Comparison of ENCODE assay signal across 26 cellular contexts in genomic region chr17:65576939-65577338, GRCh38.
"Had no signal": no experiment of that assay in that cellular context is flagged by ENCODE, and none has a peak within 500 bp of the region (broad histone marks: within the 10 kb centered on the region; RNA-seq: fewer than 3 reads in every experiment).

No MANE protein-coding gene starts in this region.

- H3K4me1 Mint-ChIP-seq: activated CD4-positive, alpha-beta T cell treated with anti-CD3 and anti-CD28 coated beads, Interleukin-2, amount 10 ng/mL, durations not matched to agents 7 days and 5 days; activated CD8-positive, alpha-beta memory T cell treated with anti-CD3 and anti-CD28 coated beads, Interleukin-2, amount 10 ng/mL, durations not matched to agents 7 days and 5 days; central memory CD8-positive, alpha-beta T cell; natural killer cell had no signal

- H3K27ac Mint-ChIP-seq: activated CD4-positive, alpha-beta T cell treated with anti-CD3 and anti-CD28 coated beads, Interleukin-2, amount 10 ng/mL, durations not matched to agents 7 days and 5 days; activated CD8-positive, alpha-beta memory T cell treated with anti-CD3 and anti-CD28 coated beads, Interleukin-2, amount 10 ng/mL, durations not matched to agents 7 days and 5 days; activated CD8-positive, alpha-beta T cell treated with anti-CD3 and anti-CD28 coated beads for 36 hours; activated naive CD4-positive, alpha-beta T cell treated with anti-CD3 and anti-CD28 coated beads, Interleukin-2, amount 50 U/mL, for 72 hours; natural killer cell had no signal

- FAIRE-seq: kidney had no signal

- H3K36me3 Mint-ChIP-seq: activated CD8-positive, alpha-beta memory T cell treated with anti-CD3 and anti-CD28 coated beads, Interleukin-2, amount 10 ng/mL, durations not matched to agents 7 days and 5 days; activated naive CD4-positive, alpha-beta T cell treated with anti-CD3 and anti-CD28 coated beads, Interleukin-2, amount 50 U/mL, for 72 hours; natural killer cell had no signal

- H3K4me3 ChIP-seq: ascending aorta, breast epithelium, coronary artery, gastroesophageal sphincter, left lung, lung, ovary, prostate gland, right atrium auricular region, thoracic aorta, upper lobe of left lung had no signal

- ATAC-seq: activated CD4-positive, CD25-positive, alpha-beta regulatory T cell treated with anti-CD3 and anti-CD28 coated beads, Interleukin-2, amount 50 U/mL, for 24 hours; activated CD8-positive, alpha-beta memory T cell treated with anti-CD3 and anti-CD28 coated beads, Interleukin-2, amount 10 ng/mL, durations not matched to agents 7 days and 5 days; activated CD8-positive, alpha-beta T cell treated with anti-CD3 and anti-CD28 coated beads for 36 hours; activated naive CD4-positive, alpha-beta T cell treated with anti-CD3 and anti-CD28 coated beads, Interleukin-2, amount 50 U/mL, for 72 hours; gastroesophageal sphincter; left lung; natural killer cell had no signal

- H3K27ac ChIP-seq: ascending aorta, breast epithelium, coronary artery, epithelial cell of prostate, gastroesophageal sphincter, left lung, neutrophil, ovary, prostate gland, right atrium auricular region, thoracic aorta, upper lobe of left lung had no signal

- H3K4me3 Mint-ChIP-seq: activated CD4-positive, alpha-beta T cell treated with anti-CD3 and anti-CD28 coated beads, Interleukin-2, amount 10 ng/mL, durations not matched to agents 7 days and 5 days; activated CD8-positive, alpha-beta memory T cell treated with anti-CD3 and anti-CD28 coated beads, Interleukin-2, amount 10 ng/mL, durations not matched to agents 7 days and 5 days; activated CD8-positive, alpha-beta T cell treated with anti-CD3 and anti-CD28 coated beads for 36 hours; central memory CD8-positive, alpha-beta T cell; natural killer cell had no signal

- H3K36me3 ChIP-seq: ascending aorta, breast epithelium, gastroesophageal sphincter, left lung, neutrophil, ovary, prostate gland, right atrium auricular region, thoracic aorta, upper lobe of left lung had no signal

- H3K4me1 ChIP-seq: ascending aorta, breast epithelium, gastroesophageal sphincter, left lung, prostate gland, right atrium auricular region, upper lobe of left lung had no signal

- H3K27me3 Mint-ChIP-seq: activated CD4-positive, alpha-beta T cell treated with anti-CD3 and anti-CD28 coated beads, Interleukin-2, amount 10 ng/mL, durations not matched to agents 7 days and 5 days; activated CD8-positive, alpha-beta memory T cell treated with anti-CD3 and anti-CD28 coated beads, Interleukin-2, amount 10 ng/mL, durations not matched to agents 7 days and 5 days; activated CD8-positive, alpha-beta T cell treated with anti-CD3 and anti-CD28 coated beads for 36 hours had no signal

- DNase-seq: activated CD4-positive, alpha-beta T cell treated with anti-CD3 and anti-CD28 coated beads, Interleukin-2, amount 10 ng/mL, durations not matched to agents 7 days and 5 days; activated CD8-positive, alpha-beta memory T cell treated with anti-CD3 and anti-CD28 coated beads, Interleukin-2, amount 10 ng/mL, durations not matched to agents 7 days and 5 days; activated CD8-positive, alpha-beta T cell treated with anti-CD3 and anti-CD28 coated beads for 36 hours; activated gamma-delta T cell treated with Interleukin-2 at 50 U/mL for 16 hours; activated T-cell treated with anti-CD3 and anti-CD28 coated beads for 4 hours; head of caudate nucleus; kidney; left lung; natural killer cell; ovary; stimulated activated CD4-positive, alpha-beta T cell treated with anti-CD3 and anti-CD28 coated beads, Interleukin-4, amount 100 ng/mL, for 24 hours; stimulated activated naive CD4-positive, alpha-beta T cell treated with Interleukin-2 at 50 U/mL for 16 hours; upper lobe of left lung had no signal

- H3K9me3 ChIP-seq: ascending aorta, breast epithelium, gastroesophageal sphincter, left lung, neutrophil, ovary, prostate gland, right atrium auricular region, thoracic aorta, upper lobe of left lung had no signal

- H3K9me3 Mint-ChIP-seq: activated CD4-positive, alpha-beta T cell treated with anti-CD3 and anti-CD28 coated beads, Interleukin-2, amount 10 ng/mL, durations not matched to agents 7 days and 5 days; activated CD8-positive, alpha-beta T cell treated with anti-CD3 and anti-CD28 coated beads for 36 hours; activated naive CD4-positive, alpha-beta T cell treated with anti-CD3 and anti-CD28 coated beads, Interleukin-2, amount 50 U/mL, for 72 hours; central memory CD8-positive, alpha-beta T cell; natural killer cell had no signal

- H3K27me3 ChIP-seq: ascending aorta, breast epithelium, gastroesophageal sphincter, left lung, ovary, right atrium auricular region, upper lobe of left lung had no signal
